In the genomic region with DNA sequence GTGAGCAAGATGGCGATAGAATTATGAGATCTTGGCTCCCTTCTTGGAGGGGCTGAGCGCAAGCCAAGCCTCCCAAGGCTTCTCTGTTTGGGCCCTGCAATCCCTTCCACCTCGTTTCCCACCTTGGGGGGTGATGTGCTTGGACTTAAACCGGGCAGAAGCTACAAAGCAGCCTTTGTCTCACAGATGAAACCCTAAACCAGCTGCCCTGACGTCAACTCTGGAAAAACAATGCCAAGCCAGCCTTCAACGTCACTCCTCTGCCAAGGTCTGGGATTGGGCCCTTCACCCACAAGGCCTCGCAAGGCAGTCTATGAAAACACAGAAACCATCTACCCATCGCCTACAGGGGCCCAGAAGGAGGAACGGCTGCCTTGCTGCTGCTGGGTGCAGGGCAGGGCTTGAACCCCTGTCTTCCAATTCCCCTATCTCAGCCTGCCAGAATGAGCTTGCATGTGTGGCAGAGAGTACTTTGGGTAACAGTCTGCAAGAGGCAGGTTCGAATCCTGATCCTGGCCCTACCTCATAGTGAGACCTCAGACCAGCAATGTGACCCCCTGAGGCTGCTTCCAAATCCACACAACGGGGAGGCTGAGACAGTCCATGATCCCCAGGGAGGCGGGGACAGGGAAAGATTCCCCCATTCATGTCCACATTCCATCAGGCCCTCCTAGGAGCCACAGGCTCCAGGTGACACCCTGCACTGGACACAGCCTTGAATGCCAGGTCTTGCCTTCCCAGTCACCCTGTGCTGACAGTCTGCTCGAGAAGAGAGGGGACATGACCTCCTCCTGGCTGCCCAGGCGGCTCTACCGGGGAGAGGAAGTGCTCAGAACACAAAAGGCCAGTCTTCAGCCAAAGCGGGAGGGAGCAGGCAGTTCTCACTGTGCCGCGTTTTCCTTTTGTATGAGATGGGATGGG, we compare ENCODE assay signal across 8 cellular contexts. TPM values are rescaled to one million over a fixed set of nuclear protein-coding genes. Genes with fewer than 3 reads are reported as not detected.
DNase-seq lines count a peak whose midpoint lies in the region; ATAC-seq and TF ChIP-seq lines count a peak whose summit lies in the region.

No MANE protein-coding gene starts in this region.

- H3K36me3 Mint-ChIP-seq in activated T-helper 1 cell treated with anti-CD3 and anti-CD28 coated beads, Interleukin-12 subunit alpha, Interleukin-12 subunit beta, Interleukin-2, Interleukin-4 antibody, amounts not matched to agents 30 ng/mL and 10 ng/mL and 1 ng/mL, durations not matched to agents 14 hours and 24 hours and 36 hours (ENCODE audit: low read depth), result peaks cover 4% of the 10 kb centered on the region

- no peak overlapping the region for H3K4me3 Mint-ChIP-seq in activated T-helper 1 cell treated with anti-CD3 and anti-CD28 coated beads, Interleukin-12 subunit alpha, Interleukin-12 subunit beta, Interleukin-2, Interleukin-4 antibody, amounts not matched to agents 30 ng/mL and 10 ng/mL and 1 ng/mL, durations not matched to agents 14 hours and 24 hours and 36 hours

- no peak for TF ChIP-seq POLR2A in gastroesophageal sphincter (IDR thresholded peaks at IDR 0.05)

- H3K27ac Mint-ChIP-seq in activated T-helper 1 cell treated with anti-CD3 and anti-CD28 coated beads, Interleukin-12 subunit alpha, Interleukin-12 subunit beta, Interleukin-2, Interleukin-4 antibody, amounts not matched to agents 30 ng/mL and 10 ng/mL and 1 ng/mL, durations not matched to agents 14 hours and 24 hours and 36 hours, result no peak overlapping the region

- no peaks in the 10 kb centered on the region for H3K9me3 Mint-ChIP-seq in activated T-helper 1 cell treated with anti-CD3 and anti-CD28 coated beads, Interleukin-12 subunit alpha, Interleukin-12 subunit beta, Interleukin-2, Interleukin-4 antibody, amounts not matched to agents 30 ng/mL and 10 ng/mL and 1 ng/mL, durations not matched to agents 14 hours and 24 hours and 36 hours

- no peaks in the 10 kb centered on the region for H3K27me3 ChIP-seq in gastroesophageal sphincter

- no peak for TF ChIP-seq CTCF in gastroesophageal sphincter (IDR thresholded peaks at IDR 0.05)

- no peaks in the 10 kb centered on the region for H3K9me3 ChIP-seq in gastroesophageal sphincter

- H3K36me3 ChIP-seq in gastroesophageal sphincter, result no peaks in the 10 kb centered on the region

- WGBS in gastroesophageal sphincter (ENCODE audit: low coverage in 1 of 2), 2 donors, result 73 to 80% methylated on average over 5 to 8 of the region's 18 CpGs

- ATAC-seq in SK-N-SH treated with all-trans-retinoic acid at 6 μM for 48 hours, result peak; percentile 80
- no peak for ATAC-seq in gastroesophageal sphincter
- no peak for ATAC-seq in GM21825 (IDR thresholded peaks at IDR 0.05; ENCODE audit: unreplicated experiment)

- DNase-seq in H4 (ENCODE audit: low spot score) (peak; percentile 92), posterior cingulate gyrus (peak in 9 of 10 donors; percentile 58 to 97 (median 78))
- no peak for DNase-seq in NK-92 treated with Interleukin-12 subunit alpha and Interleukin-12 subunit beta, amount 100 ng/mL, for 24 hours (lab: John Stamatoyannopoulos, UW)
- DNase-seq in activated T-helper 1 cell treated with anti-CD3 and anti-CD28 coated beads, Interleukin-12 subunit alpha, Interleukin-12 subunit beta, Interleukin-2, Interleukin-4 antibody, amounts not matched to agents 30 ng/mL and 10 ng/mL and 1 ng/mL, durations not matched to agents 14 hours and 24 hours and 36 hours (ENCODE audit: low spot score), result no peak
- DNase-seq in activated CD8-positive, alpha-beta memory T cell treated with anti-CD3 and anti-CD28 coated beads for 24 hours, result no peak

- H3K27ac ChIP-seq in gastroesophageal sphincter, result peak overlapping the region in 3 of 4 donors; percentile 26 to 65 (median 41)

- H3K4me1 Mint-ChIP-seq in activated T-helper 1 cell treated with anti-CD3 and anti-CD28 coated beads, Interleukin-12 subunit alpha, Interleukin-12 subunit beta, Interleukin-2, Interleukin-4 antibody, amounts not matched to agents 30 ng/mL and 10 ng/mL and 1 ng/mL, durations not matched to agents 14 hours and 24 hours and 36 hours (ENCODE audit: low read depth), result peaks cover 38% of the 10 kb centered on the region

- H3K27me3 Mint-ChIP-seq in activated T-helper 1 cell treated with anti-CD3 and anti-CD28 coated beads, Interleukin-12 subunit alpha, Interleukin-12 subunit beta, Interleukin-2, Interleukin-4 antibody, amounts not matched to agents 30 ng/mL and 10 ng/mL and 1 ng/mL, durations not matched to agents 14 hours and 24 hours and 36 hours (ENCODE audit: insufficient read depth), result no peaks in the 10 kb centered on the region

- intact Hi-C loops in posterior cingulate gyrus (cut with DNase I), result no loop called here
- intact Hi-C loops in activated T-helper 1 cell treated with anti-CD3 and anti-CD28 coated beads, Interleukin-12 subunit alpha, Interleukin-12 subunit beta, Interleukin-2, Interleukin-4 antibody, amounts not matched to agents 30 ng/mL and 10 ng/mL and 1 ng/mL, durations not matched to agents 14 hours and 24 hours and 36 hours (cut with micrococcal nuclease), result no loop called here

- peaks cover 0 to 100% (median 56%) of the 10 kb centered on the region in 3 donors for H3K4me1 ChIP-seq in gastroesophageal sphincter

- no peak overlapping the region for H3K4me3 ChIP-seq in gastroesophageal sphincter

- no peak for TF ChIP-seq EP300 in gastroesophageal sphincter (IDR thresholded peaks at IDR 0.05)

TF ChIP-seq in SK-N-SH treated with all-trans-retinoic acid at 6 μM for 48 hours, 23 proteins besides CTCF, POLR2A, EP300 and RAD21 (continues in another document):
- TF ChIP-seq TCF4 (CRISPR knock-in tag; IDR thresholded peaks at IDR 0.05; ENCODE audit: borderline replicate concordance) (no peak), ZFP30 (CRISPR knock-in tag; IDR thresholded peaks at IDR 0.05) (no peak), ZNF8 (CRISPR knock-in tag; IDR thresholded peaks at IDR 0.05) (no peak), PPARA (CRISPR knock-in tag; IDR thresholded peaks at IDR 0.05; ENCODE audit: borderline replicate concordance) (no peak), ESRRG (CRISPR knock-in tag; IDR thresholded peaks at IDR 0.05) (no peak), ZNF70 (CRISPR knock-in tag; IDR thresholded peaks at IDR 0.05) (no peak)
- TF ChIP-seq, protein P1, sequence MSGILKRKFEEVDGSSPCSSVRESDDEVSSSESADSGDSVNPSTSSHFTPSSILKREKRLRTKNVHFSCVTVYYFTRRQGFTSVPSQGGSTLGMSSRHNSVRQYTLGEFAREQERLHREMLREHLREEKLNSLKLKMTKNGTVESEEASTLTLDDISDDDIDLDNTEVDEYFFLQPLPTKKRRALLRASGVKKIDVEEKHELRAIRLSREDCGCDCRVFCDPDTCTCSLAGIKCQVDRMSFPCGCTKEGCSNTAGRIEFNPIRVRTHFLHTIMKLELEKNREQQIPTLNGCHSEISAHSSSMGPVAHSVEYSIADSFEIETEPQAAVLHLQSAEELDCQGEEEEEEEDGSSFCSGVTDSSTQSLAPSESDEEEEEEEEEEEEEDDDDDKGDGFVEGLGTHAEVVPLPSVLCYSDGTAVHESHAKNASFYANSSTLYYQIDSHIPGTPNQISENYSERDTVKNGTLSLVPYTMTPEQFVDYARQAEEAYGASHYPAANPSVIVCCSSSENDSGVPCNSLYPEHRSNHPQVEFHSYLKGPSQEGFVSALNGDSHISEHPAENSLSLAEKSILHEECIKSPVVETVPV (CRISPR knock-in tag; IDR thresholded peaks at IDR 0.05), result no peak
- TF ChIP-seq, protein P2, sequence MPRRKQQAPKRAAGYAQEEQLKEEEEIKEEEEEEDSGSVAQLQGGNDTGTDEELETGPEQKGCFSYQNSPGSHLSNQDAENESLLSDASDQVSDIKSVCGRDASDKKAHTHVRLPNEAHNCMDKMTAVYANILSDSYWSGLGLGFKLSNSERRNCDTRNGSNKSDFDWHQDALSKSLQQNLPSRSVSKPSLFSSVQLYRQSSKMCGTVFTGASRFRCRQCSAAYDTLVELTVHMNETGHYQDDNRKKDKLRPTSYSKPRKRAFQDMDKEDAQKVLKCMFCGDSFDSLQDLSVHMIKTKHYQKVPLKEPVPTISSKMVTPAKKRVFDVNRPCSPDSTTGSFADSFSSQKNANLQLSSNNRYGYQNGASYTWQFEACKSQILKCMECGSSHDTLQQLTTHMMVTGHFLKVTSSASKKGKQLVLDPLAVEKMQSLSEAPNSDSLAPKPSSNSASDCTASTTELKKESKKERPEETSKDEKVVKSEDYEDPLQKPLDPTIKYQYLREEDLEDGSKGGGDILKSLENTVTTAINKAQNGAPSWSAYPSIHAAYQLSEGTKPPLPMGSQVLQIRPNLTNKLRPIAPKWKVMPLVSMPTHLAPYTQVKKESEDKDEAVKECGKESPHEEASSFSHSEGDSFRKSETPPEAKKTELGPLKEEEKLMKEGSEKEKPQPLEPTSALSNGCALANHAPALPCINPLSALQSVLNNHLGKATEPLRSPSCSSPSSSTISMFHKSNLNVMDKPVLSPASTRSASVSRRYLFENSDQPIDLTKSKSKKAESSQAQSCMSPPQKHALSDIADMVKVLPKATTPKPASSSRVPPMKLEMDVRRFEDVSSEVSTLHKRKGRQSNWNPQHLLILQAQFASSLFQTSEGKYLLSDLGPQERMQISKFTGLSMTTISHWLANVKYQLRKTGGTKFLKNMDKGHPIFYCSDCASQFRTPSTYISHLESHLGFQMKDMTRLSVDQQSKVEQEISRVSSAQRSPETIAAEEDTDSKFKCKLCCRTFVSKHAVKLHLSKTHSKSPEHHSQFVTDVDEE (CRISPR knock-in tag; IDR thresholded peaks at IDR 0.05), result no peak

RNA-seq across cellular contexts. Expression of a gene that starts 15.0 kb away (rescaled TPM):
- total RNA-seq in H4 (2014; rRNA removed; shearing (Covaris generic)), result 3.5 and 4.4 TPM in 2 replicates
- 10 to 100 TPM in 3 of 4 donors, 1 to 10 TPM in 1; 9.3 to 18.4 (median 12.7) TPM for total RNA-seq in gastroesophageal sphincter
- 31.8 and 32.6 TPM in 2 replicates for total RNA-seq in activated T-helper 1 cell treated with anti-CD3 and anti-CD28 coated beads, Interleukin-12 subunit alpha, Interleukin-12 subunit beta, Interleukin-2, Interleukin-4 antibody, amounts not matched to agents 30 ng/mL and 10 ng/mL and 1 ng/mL, durations not matched to agents 14 hours and 24 hours and 36 hours

RNA-seq across cellular contexts. Expression of a gene that starts 39.1 kb away (rescaled TPM):
- 2.5 and 3.3 TPM in 2 replicates for total RNA-seq in H4 (2014; rRNA removed; shearing (Covaris generic))
- total RNA-seq in gastroesophageal sphincter, result 10 to 100 TPM; 19.9 to 24.8 (median 22.5) TPM
- 3.9 and 4.4 TPM in 2 replicates for total RNA-seq in activated T-helper 1 cell treated with anti-CD3 and anti-CD28 coated beads, Interleukin-12 subunit alpha, Interleukin-12 subunit beta, Interleukin-2, Interleukin-4 antibody, amounts not matched to agents 30 ng/mL and 10 ng/mL and 1 ng/mL, durations not matched to agents 14 hours and 24 hours and 36 hours

Comparison
In these comparisons a context has a peak if more than half of its experiments do, and no peak if none do; other contexts are left out.
1. DNase-seq: peak in H4 (single experiment) and posterior cingulate gyrus (9 of 10); none in NK-92 treated with Interleukin-12 subunit alpha and Interleukin-12 subunit beta, amount 100 ng/mL, for 24 hours (single experiment), activated T-helper 1 cell treated with anti-CD3 and anti-CD28 coated beads, Interleukin-12 subunit alpha, Interleukin-12 subunit beta, Interleukin-2, Interleukin-4 antibody, amounts not matched to agents 30 ng/mL and 10 ng/mL and 1 ng/mL, durations not matched to agents 14 hours and 24 hours and 36 hours (single experiment) and activated CD8-positive, alpha-beta memory T cell treated with anti-CD3 and anti-CD28 coated beads for 24 hours (single experiment).